9 cellular contexts compared by ENCODE assay signal in the genomic region with DNA sequence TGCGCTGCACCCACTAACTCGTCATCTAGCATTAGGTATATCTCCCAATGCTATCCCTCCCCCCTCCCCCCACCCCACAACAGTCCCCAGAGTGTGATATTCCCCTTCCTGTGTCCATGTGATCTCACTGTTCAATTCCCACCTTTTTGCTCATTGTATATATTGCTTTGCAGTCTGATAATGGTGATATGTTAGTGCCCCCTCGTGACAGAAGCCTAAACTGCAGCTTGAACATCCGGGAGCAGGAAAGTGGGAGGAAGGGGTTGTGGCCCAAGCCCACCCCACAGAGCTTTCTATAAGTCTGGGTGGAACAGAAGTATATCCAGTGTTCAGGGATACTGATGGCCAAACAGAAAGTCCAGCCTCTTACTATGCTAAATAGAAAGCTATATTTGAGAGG. TPM values are rescaled to one million over a fixed set of nuclear protein-coding genes. Genes with fewer than 3 reads are reported as not detected.
DNase-seq lines count a peak whose midpoint lies in the region; ATAC-seq, FAIRE-seq and TF ChIP-seq lines count a peak whose summit lies in the region.
"Not testable (repeated sequence)": the region's sequence is repeated elsewhere in the genome, so short reads cannot be mapped to it uniquely, and the experiment has no call there.
"Had no signal": no experiment of that assay in that cellular context is flagged by ENCODE, and none has a peak within 500 bp of the region (broad histone marks: within the 10 kb centered on the region; RNA-seq: fewer than 3 reads in every experiment).

No MANE protein-coding gene starts in this region.

- DNase-seq in D721Med (ENCODE audit: insufficient read length, low spot score) = not testable (repeated sequence)
- DNase-seq in NCI-H2227 treated with DMSO at 0.1 percent for 48 hours (lab: John Stamatoyannopoulos, UW) (peak; percentile 21), UCSD-AML1 (lab: John Stamatoyannopoulos, UW; ENCODE audit: unreplicated experiment) (peak; percentile 36), adrenal gland (peak in 6 of 7 donors; percentile 16 to 57 (median 29)), fibroblast of villous mesenchyme (ENCODE audit: low read depth) (peak; percentile 14), myocyte (ENCODE audit: low read depth) (peak; percentile 22)
- peak; percentile 2 to 55 for DNase-seq in stimulated activated effector memory CD8-positive, alpha-beta T cell treated with anti-CD3 and anti-CD28 coated beads, Interleukin-12 subunit alpha, Interleukin-12 subunit beta, amount 100 ng/mL, for 72 hours (ENCODE audit: low spot score in 2 of 2)

- not testable (repeated sequence) for H3K27me3 ChIP-seq in adrenal gland

- ATAC-seq in HG02798 (IDR thresholded peaks at IDR 0.05; ENCODE audit: poor library complexity, unreplicated experiment) = peak; percentile 43
- ATAC-seq in stimulated activated effector memory CD8-positive, alpha-beta T cell treated with anti-CD3 and anti-CD28 coated beads, Interleukin-12 subunit alpha, Interleukin-12 subunit beta, amount 100 ng/mL, for 72 hours = not testable (repeated sequence)

- H3K4me3 ChIP-seq in adrenal gland; fibroblast of villous mesenchyme (ENCODE audit: low read depth, low read length): not testable (repeated sequence)

- H3K4me3 Mint-ChIP-seq in stimulated activated effector memory CD8-positive, alpha-beta T cell treated with anti-CD3 and anti-CD28 coated beads, Interleukin-12 subunit alpha, Interleukin-12 subunit beta, amount 100 ng/mL, for 72 hours = not testable (repeated sequence)

- TF ChIP-seq CTCF in D721Med (IDR thresholded peaks at IDR 0.05; ENCODE audit: insufficient read depth, missing control alignments) (peak; percentile 39), adrenal gland (IDR thresholded peaks at IDR 0.05) (peak; percentile 17 to 49 (median 24)), fibroblast of villous mesenchyme (IDR thresholded peaks at IDR 0.05; ENCODE audit: insufficient read depth, low read depth, low read length) (peak; percentile 54)

- H3K9me3 ChIP-seq in adrenal gland (replicated peaks in 1 of 3) = not testable (repeated sequence)

- not testable (repeated sequence) for H3K4me1 Mint-ChIP-seq in stimulated activated effector memory CD8-positive, alpha-beta T cell treated with anti-CD3 and anti-CD28 coated beads, Interleukin-12 subunit alpha, Interleukin-12 subunit beta, amount 100 ng/mL, for 72 hours

- H3K4me1 ChIP-seq in adrenal gland (replicated peaks in 1 of 2) = not testable (repeated sequence)

- H3K9me3 Mint-ChIP-seq in stimulated activated effector memory CD8-positive, alpha-beta T cell treated with anti-CD3 and anti-CD28 coated beads, Interleukin-12 subunit alpha, Interleukin-12 subunit beta, amount 100 ng/mL, for 72 hours = not testable (repeated sequence)

- WGBS in adrenal gland, 4 donors = 3 to 47% (median 32%) methylated on average over 2 to 4 of the region's 4 CpGs

- H3K27ac Mint-ChIP-seq in stimulated activated effector memory CD8-positive, alpha-beta T cell treated with anti-CD3 and anti-CD28 coated beads, Interleukin-12 subunit alpha, Interleukin-12 subunit beta, amount 100 ng/mL, for 72 hours = not testable (repeated sequence)

- H3K36me3 ChIP-seq in adrenal gland (replicated peaks in 1 of 2) = not testable (repeated sequence)

- intact Hi-C loops in adrenal gland (cut with DNase I) = not testable (repeated sequence)

- TF ChIP-seq POLR2A in adrenal gland (IDR thresholded peaks at IDR 0.05) = not testable (repeated sequence)

- not testable (repeated sequence) for H3K36me3 Mint-ChIP-seq in stimulated activated effector memory CD8-positive, alpha-beta T cell treated with anti-CD3 and anti-CD28 coated beads, Interleukin-12 subunit alpha, Interleukin-12 subunit beta, amount 100 ng/mL, for 72 hours

- not testable (repeated sequence) for H3K27ac ChIP-seq in adrenal gland

- FAIRE-seq in D721Med (lab: Jason Lieb, UNC) = not testable (repeated sequence)

RNA-seq across cellular contexts. Expression of gene RAB40A, which starts 29.6 kb away (rescaled TPM):
- 1 to 10 TPM in 5 of 8 donors, under 1 TPM in 3; 0.65 to 3.4 (median 1.2) TPM for total RNA-seq in adrenal gland
- 1 to 10 TPM; 1.1 to 1.5 (median 1.1) TPM for polyA plus RNA-seq in adrenal gland
- 0.32 and 0.43 TPM in 2 replicates for total RNA-seq in fibroblast of villous mesenchyme
- 0.26 and 0.32 TPM in 2 replicates for total RNA-seq in myocyte
- 0.86 TPM for polyA plus RNA-seq in myocyte (2012)
- total RNA-seq: gastrocnemius medialis had no signal
